Comparison of ENCODE assay signal across 2 cellular contexts in genomic region chr18:35127201-35127600, GRCh38.
A peak's percentile ranks its signal among the peaks of the same experiment; 100 is the strongest.
TF ChIP-seq lines count a peak whose summit lies in the region.

No MANE protein-coding gene starts in this region.

TF ChIP-seq in HepG2, 621 proteins besides CTCF, POLR2A, EP300 and RAD21:
- TF ChIP-seq SMC3 (IDR thresholded peaks at IDR 0.05; ENCODE audit: low read length), result peak; percentile 41; the same call in 1 of the 2 replicates
- TF ChIP-seq MXD3 (CRISPR knock-in tag; IDR thresholded peaks at IDR 0.05), result no peak
- TF ChIP-seq STAG1 (CRISPR knock-in tag; IDR thresholded peaks at IDR 0.05), result peak; percentile 57

TF ChIP-seq in H1, 55 proteins besides CTCF, POLR2A, EP300 and RAD21:
- TF ChIP-seq BACH1 (IDR thresholded peaks at IDR 0.05; ENCODE audit: low read length) (no peak), CEBPB (IDR thresholded peaks at IDR 0.05; ENCODE audit: low read depth, low read length) (no peak), RBBP5 (IDR thresholded peaks at IDR 0.05; ENCODE audit: borderline replicate concordance, low read depth, low read length) (no peak), NRF1 (IDR thresholded peaks at IDR 0.05; ENCODE audit: low read depth, low read length) (no peak), RXRA (IDR thresholded peaks at IDR 0.05; ENCODE audit: insufficient read depth, low read depth, low read length) (no peak), KDM5A (IDR thresholded peaks at IDR 0.05; ENCODE audit: low read length) (no peak), JUND (IDR thresholded peaks at IDR 0.05; ENCODE audit: low read length) (no peak), EZH2 (IDR thresholded peaks at IDR 0.05; ENCODE audit: low read depth, low read length, severe bottlenecking) (no peak), SAP30 (IDR thresholded peaks at IDR 0.05; ENCODE audit: insufficient read depth, insufficient replicate concordance, low read length) (no peak), FOSL1 (IDR thresholded peaks at IDR 0.05; ENCODE audit: insufficient read depth, low read depth, low read length) (no peak), CHD1 (IDR thresholded peaks at IDR 0.05; ENCODE audit: low read depth, low read length) (no peak), SIX5 (IDR thresholded peaks at IDR 0.05; ENCODE audit: low read depth, low read length) (no peak), POU5F1 (IDR thresholded peaks at IDR 0.05; ENCODE audit: low read depth, low read length) (no peak), HDAC2 (IDR thresholded peaks at IDR 0.05; ENCODE audit: borderline replicate concordance in 1 of 2, low read depth in 2 of 2, low read length in 2 of 2) (no peak), BRCA1 (IDR thresholded peaks at IDR 0.05; ENCODE audit: low read depth, low read length) (no peak), SIN3A (conservative IDR thresholded peaks at IDR 0.05 in 1 of 2, IDR thresholded peaks at IDR 0.05 in 1 of 2; ENCODE audit: low read depth in 1 of 2, low read length in 2 of 2) (no peak), TAF1 (IDR thresholded peaks at IDR 0.05; ENCODE audit: low read depth, low read length) (no peak), KDM1A (IDR thresholded peaks at IDR 0.05; ENCODE audit: borderline replicate concordance, low read length) (no peak), HDAC6 (IDR thresholded peaks at IDR 0.05; ENCODE audit: low read depth, low read length) (no peak)
- TF ChIP-seq, protein P1, sequence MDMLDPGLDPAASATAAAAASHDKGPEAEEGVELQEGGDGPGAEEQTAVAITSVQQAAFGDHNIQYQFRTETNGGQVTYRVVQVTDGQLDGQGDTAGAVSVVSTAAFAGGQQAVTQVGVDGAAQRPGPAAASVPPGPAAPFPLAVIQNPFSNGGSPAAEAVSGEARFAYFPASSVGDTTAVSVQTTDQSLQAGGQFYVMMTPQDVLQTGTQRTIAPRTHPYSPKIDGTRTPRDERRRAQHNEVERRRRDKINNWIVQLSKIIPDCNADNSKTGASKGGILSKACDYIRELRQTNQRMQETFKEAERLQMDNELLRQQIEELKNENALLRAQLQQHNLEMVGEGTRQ (IDR thresholded peaks at IDR 0.05; ENCODE audit: low read length), result no peak
